1 cellular context compared by ENCODE assay signal in genomic region chr11:16160146-16160545, GRCh38.
TF ChIP-seq lines count a peak whose summit lies in the region.

No MANE protein-coding gene starts in this region.

TF ChIP-seq in SK-N-SH treated with all-trans-retinoic acid at 6 μM for 48 hours, 23 proteins besides CTCF, POLR2A, EP300 and RAD21 (continued from another document):
- TF ChIP-seq ESRRG (CRISPR knock-in tag; IDR thresholded peaks at IDR 0.05) (no peak), RARB (CRISPR knock-in tag; IDR thresholded peaks at IDR 0.05) (no peak), SNAI2 (CRISPR knock-in tag; IDR thresholded peaks at IDR 0.05) (no peak), TSHZ2 (CRISPR knock-in tag; IDR thresholded peaks at IDR 0.05) (no peak), GLIS3 (CRISPR knock-in tag; IDR thresholded peaks at IDR 0.05) (no peak), BACH2 (CRISPR knock-in tag; IDR thresholded peaks at IDR 0.05; ENCODE audit: borderline replicate concordance) (no peak)
- TF ChIP-seq, protein P1, sequence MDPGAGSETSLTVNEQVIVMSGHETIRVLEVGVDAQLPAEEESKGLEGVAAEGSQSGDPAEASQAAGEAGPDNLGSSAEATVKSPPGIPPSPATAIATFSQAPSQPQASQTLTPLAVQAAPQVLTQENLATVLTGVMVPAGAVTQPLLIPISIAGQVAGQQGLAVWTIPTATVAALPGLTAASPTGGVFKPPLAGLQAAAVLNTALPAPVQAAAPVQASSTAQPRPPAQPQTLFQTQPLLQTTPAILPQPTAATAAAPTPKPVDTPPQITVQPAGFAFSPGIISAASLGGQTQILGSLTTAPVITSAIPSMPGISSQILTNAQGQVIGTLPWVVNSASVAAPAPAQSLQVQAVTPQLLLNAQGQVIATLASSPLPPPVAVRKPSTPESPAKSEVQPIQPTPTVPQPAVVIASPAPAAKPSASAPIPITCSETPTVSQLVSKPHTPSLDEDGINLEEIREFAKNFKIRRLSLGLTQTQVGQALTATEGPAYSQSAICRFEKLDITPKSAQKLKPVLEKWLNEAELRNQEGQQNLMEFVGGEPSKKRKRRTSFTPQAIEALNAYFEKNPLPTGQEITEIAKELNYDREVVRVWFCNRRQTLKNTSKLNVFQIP (CRISPR knock-in tag; IDR thresholded peaks at IDR 0.05; ENCODE audit: borderline replicate concordance, low read depth), result no peak
- TF ChIP-seq, protein P2, sequence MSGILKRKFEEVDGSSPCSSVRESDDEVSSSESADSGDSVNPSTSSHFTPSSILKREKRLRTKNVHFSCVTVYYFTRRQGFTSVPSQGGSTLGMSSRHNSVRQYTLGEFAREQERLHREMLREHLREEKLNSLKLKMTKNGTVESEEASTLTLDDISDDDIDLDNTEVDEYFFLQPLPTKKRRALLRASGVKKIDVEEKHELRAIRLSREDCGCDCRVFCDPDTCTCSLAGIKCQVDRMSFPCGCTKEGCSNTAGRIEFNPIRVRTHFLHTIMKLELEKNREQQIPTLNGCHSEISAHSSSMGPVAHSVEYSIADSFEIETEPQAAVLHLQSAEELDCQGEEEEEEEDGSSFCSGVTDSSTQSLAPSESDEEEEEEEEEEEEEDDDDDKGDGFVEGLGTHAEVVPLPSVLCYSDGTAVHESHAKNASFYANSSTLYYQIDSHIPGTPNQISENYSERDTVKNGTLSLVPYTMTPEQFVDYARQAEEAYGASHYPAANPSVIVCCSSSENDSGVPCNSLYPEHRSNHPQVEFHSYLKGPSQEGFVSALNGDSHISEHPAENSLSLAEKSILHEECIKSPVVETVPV (CRISPR knock-in tag; IDR thresholded peaks at IDR 0.05), result no peak
